In genomic region chr16:88306860-88307545, GRCh38 we compare ENCODE assay signal across 10 cellular contexts.
DNase-seq lines count a peak whose midpoint lies in the region; ATAC-seq and TF ChIP-seq lines count a peak whose summit lies in the region.
"Had no signal": no experiment of that assay in that cellular context is flagged by ENCODE, and none has a peak within 500 bp of the region (broad histone marks: within the 10 kb centered on the region; RNA-seq: fewer than 3 reads in every experiment).

No MANE protein-coding gene starts in this region.

- no peak for TF ChIP-seq POLR2A in body of pancreas (IDR thresholded peaks at IDR 0.05)

- H3K4me1 ChIP-seq in body of pancreas (no peaks in the 10 kb centered on the region), tibial artery (peaks cover 0 to 46% (median 24%) of the 10 kb centered on the region in 4 donors)

- DNase-seq in HS-27A (ENCODE audit: low read depth) (peak; percentile 75), body of pancreas (peak in 1 of 4 donors; percentile 20), kidney epithelial cell (ENCODE audit: low read depth) (peak; percentile 70), tibial artery (no peak), COLO829 (ENCODE audit: low spot score) (no peak), iPS-NIHi7 (ENCODE audit: extremely low spot score) (no peak)
- DNase-seq in stimulated activated naive CD8-positive, alpha-beta T cell treated with anti-CD3 and anti-CD28 coated beads, Interleukin-15, Interleukin-2, amounts not matched to agents 100 U/mL and 50 U/mL, for 24 hours = no peak
- DNase-seq: GF-D8, Kasumi-1, NCI-H774 had no signal

- no peaks in the 10 kb centered on the region for H3K27me3 ChIP-seq in body of pancreas
- no peaks in the 10 kb centered on the region for H3K27me3 ChIP-seq in kidney epithelial cell (ENCODE audit: control insufficient read depth, insufficient read depth, low read length)
- H3K27me3 ChIP-seq in tibial artery = no peaks in the 10 kb centered on the region

- no peak overlapping the region for H3K4me3 ChIP-seq in body of pancreas
- no peak overlapping the region for H3K4me3 ChIP-seq in kidney epithelial cell (ENCODE audit: low read depth, low read length)
- H3K4me3 ChIP-seq in tibial artery = no peak overlapping the region

- H3K9me3 ChIP-seq in body of pancreas = peaks cover 0 to 4% (median 0%) of the 10 kb centered on the region in 3 donors
- H3K9me3 ChIP-seq in tibial artery = no peaks in the 10 kb centered on the region

- H3K36me3 ChIP-seq in body of pancreas (replicated peaks in 1 of 2; ENCODE audit: insufficient read depth in 1 of 2, low read depth in 2 of 2) (no peaks in the 10 kb centered on the region), kidney epithelial cell (ENCODE audit: control insufficient read depth, insufficient read depth, low read length) (no peaks in the 10 kb centered on the region), tibial artery (no peaks in the 10 kb centered on the region)

- peak; percentile 36 for ATAC-seq in body of pancreas
- no peak for ATAC-seq in stimulated activated naive CD8-positive, alpha-beta T cell treated with anti-CD3 and anti-CD28 coated beads, Interleukin-15, Interleukin-2, amounts not matched to agents 100 U/mL and 50 U/mL, for 24 hours

- intact Hi-C loops in body of pancreas (cut with DNase I) (no loop called here), tibial artery (cut with DNase I; ENCODE audit: low total_unique reads) (no loop called here)

- H3K27ac ChIP-seq in body of pancreas = no peak overlapping the region
- H3K27ac ChIP-seq in tibial artery = peak overlapping the region; percentile 1 to 3

- TF ChIP-seq CTCF in body of pancreas (IDR thresholded peaks at IDR 0.05) = no peak
- no peak for TF ChIP-seq CTCF in kidney epithelial cell (IDR thresholded peaks at IDR 0.05; ENCODE audit: insufficient read depth, low read length, poor library complexity, severe bottlenecking)
- no peak for TF ChIP-seq CTCF in tibial artery (IDR thresholded peaks at IDR 0.05)

- WGBS in body of pancreas, 2 donors = 46 to 53% methylated on average over 6 of the region's 6 CpGs

Comparison
In these comparisons a context has a peak if more than half of its experiments do, and no peak if none do; other contexts are left out.
1. DNase-seq: peak in HS-27A (single experiment) and kidney epithelial cell (single experiment); none in tibial artery (0 of 2), COLO829 (single experiment), iPS-NIHi7 (single experiment) and stimulated activated naive CD8-positive, alpha-beta T cell treated with anti-CD3 and anti-CD28 coated beads, Interleukin-15, Interleukin-2, amounts not matched to agents 100 U/mL and 50 U/mL, for 24 hours (single experiment).
2. H3K27ac ChIP-seq: peak in tibial artery (2 of 2); none in body of pancreas (0 of 4).